ENCODE assay signal across 1 cellular context in genomic region chr6:79947191-79948173, GRCh38.
TF ChIP-seq lines count a peak whose summit lies in the region.

Gene ELOVL4 (minus strand): TSS chr6:79947553. CDS start chr6:79947279, 274 bp downstream.

TF ChIP-seq in WTC11, 78 proteins besides CTCF, POLR2A, EP300 and RAD21 (continued from another document):
- TF ChIP-seq ZNF425 (CRISPR knock-in tag; conservative IDR thresholded peaks at IDR 0.05): no peak
- TF ChIP-seq JAZF1 (CRISPR knock-in tag; IDR thresholded peaks at IDR 0.05): no peak
- TF ChIP-seq GRHL2 (CRISPR knock-in tag; IDR thresholded peaks at IDR 0.05; ENCODE audit: insufficient replicate concordance, severe bottlenecking): no peak
- peak; percentile 45; the same call in 1 of the 2 replicates for TF ChIP-seq AFF4 (CRISPR knock-in tag; IDR thresholded peaks at IDR 0.05; ENCODE audit: borderline replicate concordance)
- 0 out of 2 replicates have a peak, but pooled peaks have one; percentile 53 for TF ChIP-seq NR2C2 (CRISPR knock-in tag; IDR thresholded peaks at IDR 0.05)
- TF ChIP-seq ZNF232 (CRISPR knock-in tag; IDR thresholded peaks at IDR 0.05): peak; percentile 92
- TF ChIP-seq JUN (CRISPR knock-in tag; IDR thresholded peaks at IDR 0.05): no peak
- TF ChIP-seq FOXP4 (CRISPR knock-in tag; IDR thresholded peaks at IDR 0.05): 0 out of 2 replicates have a peak, but pooled peaks have one; percentile 41
- TF ChIP-seq MYBL2 (CRISPR knock-in tag; IDR thresholded peaks at IDR 0.05): no peak; the same call in 1 of the 2 replicates
- no peak for TF ChIP-seq ZNF121 (CRISPR knock-in tag; IDR thresholded peaks at IDR 0.05)
- no peak for TF ChIP-seq ZNF512 (CRISPR knock-in tag; IDR thresholded peaks at IDR 0.05; ENCODE audit: borderline replicate concordance)
- TF ChIP-seq PREB (CRISPR knock-in tag; IDR thresholded peaks at IDR 0.05; ENCODE audit: borderline replicate concordance): no peak
- TF ChIP-seq NFATC4 (CRISPR knock-in tag; IDR thresholded peaks at IDR 0.05): no peak
- TF ChIP-seq STAT6 (CRISPR knock-in tag; conservative IDR thresholded peaks at IDR 0.05; ENCODE audit: low read depth): no peak
- TF ChIP-seq FOXJ3 (CRISPR knock-in tag; IDR thresholded peaks at IDR 0.05; ENCODE audit: borderline replicate concordance): no peak
- TF ChIP-seq ZNF396 (CRISPR knock-in tag; IDR thresholded peaks at IDR 0.05; ENCODE audit: borderline replicate concordance): no peak
- no peak for TF ChIP-seq ARID4B (CRISPR knock-in tag; IDR thresholded peaks at IDR 0.05; ENCODE audit: borderline replicate concordance)
- no peak for TF ChIP-seq ZBTB21 (CRISPR knock-in tag; IDR thresholded peaks at IDR 0.05; ENCODE audit: borderline replicate concordance)
- TF ChIP-seq CDX4 (CRISPR knock-in tag; IDR thresholded peaks at IDR 0.05; ENCODE audit: borderline replicate concordance): no peak
- TF ChIP-seq OVOL2 (CRISPR knock-in tag; IDR thresholded peaks at IDR 0.05; ENCODE audit: borderline replicate concordance): no peak
- no peak; the same call in 1 of the 2 replicates for TF ChIP-seq SMAD3 (CRISPR knock-in tag; IDR thresholded peaks at IDR 0.05; ENCODE audit: borderline replicate concordance)
- TF ChIP-seq KAT7 (CRISPR knock-in tag; IDR thresholded peaks at IDR 0.05; ENCODE audit: borderline replicate concordance): no peak
- no peak for TF ChIP-seq ELF4 (CRISPR knock-in tag; IDR thresholded peaks at IDR 0.05; ENCODE audit: low read depth)
